In the genomic region with DNA sequence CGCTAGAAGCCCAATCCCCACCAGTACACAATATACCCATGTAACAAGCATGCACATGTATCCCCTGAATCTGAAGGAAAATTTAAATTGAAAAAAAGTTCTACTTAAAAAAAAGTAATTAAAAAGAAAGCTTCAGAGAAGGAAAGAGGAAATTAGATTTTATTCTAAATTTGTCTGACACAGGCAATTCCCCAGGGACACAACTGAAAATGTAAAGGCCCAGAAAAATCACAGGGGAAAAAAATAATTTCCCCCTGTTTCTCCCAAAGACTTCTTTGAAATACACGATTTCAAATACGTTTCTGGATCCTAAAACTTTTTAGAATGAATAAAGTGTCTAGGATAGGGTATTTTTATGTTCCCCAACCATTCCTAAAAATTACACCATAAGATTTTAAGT, we compare ENCODE assay signal across 30 cellular contexts. TPM values are rescaled to one million over a fixed set of nuclear protein-coding genes. Genes with fewer than 3 reads are reported as not detected.
"Had no signal": no experiment of that assay in that cellular context is flagged by ENCODE, and none has a peak within 500 bp of the region (broad histone marks: within the 10 kb centered on the region; RNA-seq: fewer than 3 reads in every experiment).

No MANE protein-coding gene starts in this region.

- H3K4me1 Mint-ChIP-seq: activated CD4-positive, alpha-beta T cell treated with anti-CD3 and anti-CD28 coated beads, Interleukin-2, amount 10 ng/mL, durations not matched to agents 24 days and 14 days; activated CD8-positive, alpha-beta memory T cell treated with anti-CD3 and anti-CD28 coated beads, Interleukin-2, amount 10 ng/mL, durations not matched to agents 7 days and 5 days; activated naive CD4-positive, alpha-beta T cell treated with anti-CD3 and anti-CD28 coated beads, Interleukin-2, amount 50 U/mL, for 24 hours had no signal

- H3K27ac ChIP-seq: Peyer's patch, RWPE1, SJSA1 had no signal

- ATAC-seq: activated CD8-positive, alpha-beta memory T cell treated with anti-CD3 and anti-CD28 coated beads, Interleukin-2, amount 10 ng/mL, durations not matched to agents 7 days and 5 days; SK-N-SH treated with all-trans-retinoic acid at 6 μM for 48 hours had no signal

- H3K4me3 Mint-ChIP-seq: activated CD4-positive, alpha-beta T cell treated with anti-CD3 and anti-CD28 coated beads, Interleukin-2, amount 10 ng/mL, durations not matched to agents 24 days and 14 days; activated CD8-positive, alpha-beta memory T cell treated with anti-CD3 and anti-CD28 coated beads, Interleukin-2, amount 10 ng/mL, durations not matched to agents 7 days and 5 days; activated naive CD4-positive, alpha-beta T cell treated with anti-CD3 and anti-CD28 coated beads, Interleukin-2, amount 50 U/mL, for 24 hours; activated T-cell treated with anti-CD3 and anti-CD28 coated beads, Interleukin-2, amount 50 U/mL, for 24 hours; activated T-helper 1 cell treated with anti-CD3 and anti-CD28 coated beads, Interleukin-12 subunit alpha, Interleukin-12 subunit beta, Interleukin-2, Interleukin-4 antibody, amounts not matched to agents 30 ng/mL and 10 ng/mL and 1 ng/mL, durations not matched to agents 14 hours and 24 hours and 36 hours; T-helper 1 cell treated with Interleukin-12 subunit alpha and Interleukin-12 subunit beta and Interleukin-4 antibody, amounts not matched to agents 30 μg/mL and 1 μg/mL, for 36 hours; WTC11 had no signal

- H3K4me1 ChIP-seq: Peyer's patch, SJSA1 had no signal

- H3K9me3 ChIP-seq: Peyer's patch, SJSA1 had no signal

- H3K36me3 ChIP-seq: Peyer's patch, SJSA1 had no signal

- H3K27me3 ChIP-seq: Peyer's patch, SJSA1 had no signal

- H3K36me3 Mint-ChIP-seq: activated CD8-positive, alpha-beta memory T cell treated with anti-CD3 and anti-CD28 coated beads, Interleukin-2, amount 10 ng/mL, durations not matched to agents 7 days and 5 days; activated naive CD4-positive, alpha-beta T cell treated with anti-CD3 and anti-CD28 coated beads, Interleukin-2, amount 50 U/mL, for 24 hours; WTC11 had no signal

- H3K27ac Mint-ChIP-seq: activated CD4-positive, alpha-beta T cell treated with anti-CD3 and anti-CD28 coated beads, Interleukin-2, amount 10 ng/mL, durations not matched to agents 24 days and 14 days; activated CD8-positive, alpha-beta memory T cell treated with anti-CD3 and anti-CD28 coated beads, Interleukin-2, amount 10 ng/mL, durations not matched to agents 7 days and 5 days; activated naive CD4-positive, alpha-beta T cell treated with anti-CD3 and anti-CD28 coated beads, Interleukin-2, amount 50 U/mL, for 24 hours; activated T-cell treated with anti-CD3 and anti-CD28 coated beads, Interleukin-2, amount 50 U/mL, for 24 hours; activated T-helper 1 cell treated with anti-CD3 and anti-CD28 coated beads, Interleukin-12 subunit alpha, Interleukin-12 subunit beta, Interleukin-2, Interleukin-4 antibody, amounts not matched to agents 30 ng/mL and 10 ng/mL and 1 ng/mL, durations not matched to agents 14 hours and 24 hours and 36 hours; T-helper 1 cell treated with Interleukin-12 subunit alpha and Interleukin-12 subunit beta and Interleukin-4 antibody, amounts not matched to agents 30 μg/mL and 1 μg/mL, for 36 hours; WTC11 had no signal

- DNase-seq: activated CD4-positive, alpha-beta T cell treated with anti-CD3 and anti-CD28 coated beads for 1 hour; activated CD4-positive, alpha-beta T cell treated with anti-CD3 and anti-CD28 coated beads, Interleukin-2, amount 10 ng/mL, durations not matched to agents 24 days and 14 days; activated CD4-positive, alpha-beta T cell treated with anti-CD3 and anti-CD28 coated beads, Interleukin-2, amount 50 U/mL, for 48 hours; activated CD8-positive, alpha-beta memory T cell treated with anti-CD3 and anti-CD28 coated beads, Interleukin-2, amount 10 ng/mL, durations not matched to agents 7 days and 5 days; activated effector memory CD4-positive, alpha-beta T cell treated with Interleukin-2 at 50 U/mL for 16 hours; activated naive CD4-positive, alpha-beta T cell; activated T-cell treated with anti-CD3 and anti-CD28 coated beads, Interleukin-2, amount 50 U/mL, for 24 hours; aorta; central memory CD4-positive, alpha-beta T cell; KG1; NCI-H1092; NCI-H1417 treated with DMSO at 0.1 percent for 48 hours; NCI-H1694; NCI-H2029; NCI-H2107; NCI-H2171 treated with DMSO at 0.1 percent for 48 hours; NCI-H226; NCI-H510A; NCI-H526 treated with DMSO at 0.1 percent for 48 hours; NCI-H82; Peyer's patch; SHP77 had no signal

- H3K9me3 Mint-ChIP-seq: activated CD4-positive, alpha-beta T cell treated with anti-CD3 and anti-CD28 coated beads, Interleukin-2, amount 10 ng/mL, durations not matched to agents 24 days and 14 days; activated naive CD4-positive, alpha-beta T cell treated with anti-CD3 and anti-CD28 coated beads, Interleukin-2, amount 50 U/mL, for 24 hours; activated T-cell treated with anti-CD3 and anti-CD28 coated beads, Interleukin-2, amount 50 U/mL, for 24 hours; activated T-helper 1 cell treated with anti-CD3 and anti-CD28 coated beads, Interleukin-12 subunit alpha, Interleukin-12 subunit beta, Interleukin-2, Interleukin-4 antibody, amounts not matched to agents 30 ng/mL and 10 ng/mL and 1 ng/mL, durations not matched to agents 14 hours and 24 hours and 36 hours; T-helper 1 cell treated with Interleukin-12 subunit alpha and Interleukin-12 subunit beta and Interleukin-4 antibody, amounts not matched to agents 30 μg/mL and 1 μg/mL, for 36 hours; WTC11 had no signal

- H3K4me3 ChIP-seq: Peyer's patch, SJSA1 had no signal

RNA-seq across cellular contexts. Expression of gene SEMA5B, which starts 42.9 kb away (rescaled TPM):
- total RNA-seq: activated CD4-positive, alpha-beta T cell treated with anti-CD3 and anti-CD28 coated beads, Interleukin-2, amount 10 ng/mL, durations not matched to agents 24 days and 14 days; activated CD8-positive, alpha-beta memory T cell treated with anti-CD3 and anti-CD28 coated beads, Interleukin-2, amount 10 ng/mL, durations not matched to agents 7 days and 5 days; activated T-helper 1 cell treated with anti-CD3 and anti-CD28 coated beads, Interleukin-12 subunit alpha, Interleukin-12 subunit beta, Interleukin-2, Interleukin-4 antibody, amounts not matched to agents 30 ng/mL and 10 ng/mL and 1 ng/mL, durations not matched to agents 14 hours and 24 hours and 36 hours; MCF 10A; SJSA1 had no signal
